Comparison of ENCODE assay signal across 19 cellular contexts in the genomic region with DNA sequence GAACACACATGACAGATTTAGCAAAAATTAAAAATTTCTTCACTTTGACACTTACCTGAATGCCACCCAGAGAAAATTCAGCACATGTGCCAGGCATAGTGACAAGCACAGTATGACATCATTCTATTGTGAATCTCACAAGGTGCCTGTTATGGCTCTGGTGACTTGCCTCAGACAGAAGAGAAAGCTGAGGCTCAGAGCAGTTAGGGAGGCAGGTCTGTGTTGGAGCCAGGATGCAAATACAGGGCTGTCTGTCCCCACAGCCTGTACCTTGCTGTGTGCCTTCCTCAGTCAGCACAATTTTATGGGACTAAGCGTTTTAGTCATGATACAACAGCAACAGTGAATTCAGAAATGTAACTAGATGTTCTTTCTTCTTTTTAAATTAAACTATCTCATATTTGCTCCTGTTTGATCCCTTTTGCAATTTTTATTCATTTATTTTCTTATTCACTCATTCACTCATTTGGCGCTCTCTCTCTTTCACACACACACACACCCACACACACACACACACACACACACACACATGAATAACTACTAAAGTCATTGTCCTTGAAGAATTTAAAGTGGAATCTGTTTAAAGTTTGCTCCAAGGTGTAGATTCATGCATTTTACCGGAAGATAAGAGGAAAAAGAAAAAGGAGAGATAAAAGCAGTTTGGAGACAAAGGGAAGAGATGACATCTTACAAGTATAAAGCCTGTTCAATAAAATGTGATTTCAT. TPM values are rescaled to one million over a fixed set of nuclear protein-coding genes. Genes with fewer than 3 reads are reported as not detected.
"Had no signal": no experiment of that assay in that cellular context is flagged by ENCODE, and none has a peak within 500 bp of the region (broad histone marks: within the 10 kb centered on the region; RNA-seq: fewer than 3 reads in every experiment).

No MANE protein-coding gene starts in this region.

- H3K9me3 ChIP-seq: ovary, tibial artery, vagina had no signal

- H3K4me3 ChIP-seq: dorsolateral prefrontal cortex, esophagus muscularis mucosa, ovary, tibial artery, vagina had no signal

- H3K27me3 Mint-ChIP-seq: activated T-helper 17 cell treated with anti-CD3 and anti-CD28 coated beads, Interleukin-2, amount 50 U/mL, for 72 hours had no signal

- H3K36me3 ChIP-seq: esophagus muscularis mucosa, ovary, tibial artery, vagina had no signal

- DNase-seq: activated CD4-positive, alpha-beta T cell treated with anti-CD3 and anti-CD28 coated beads, Interleukin-2, amount 50 U/mL, for 1 hour; activated naive CD4-positive, alpha-beta T cell treated with anti-CD3 and anti-CD28 coated beads for 36 hours; dorsolateral prefrontal cortex; ovary; stimulated activated CD4-positive, alpha-beta T cell treated with anti-CD3 and anti-CD28 coated beads, Interleukin-4, amount 100 ng/mL, for 1 hour; stimulated activated naive CD4-positive, alpha-beta T cell; T-helper 9 cell; tibial artery had no signal

- H3K4me1 Mint-ChIP-seq: activated T-helper 17 cell treated with anti-CD3 and anti-CD28 coated beads, Interleukin-2, amount 50 U/mL, for 72 hours had no signal

- H3K27ac Mint-ChIP-seq: activated naive CD4-positive, alpha-beta T cell treated with anti-CD3 and anti-CD28 coated beads for 36 hours; activated T-helper 17 cell treated with anti-CD3 and anti-CD28 coated beads, Interleukin-2, amount 50 U/mL, for 72 hours had no signal

- H3K9me3 Mint-ChIP-seq: activated T-helper 17 cell treated with anti-CD3 and anti-CD28 coated beads, Interleukin-2, amount 50 U/mL, for 72 hours had no signal

- H3K27me3 ChIP-seq: esophagus muscularis mucosa, ovary, tibial artery, vagina had no signal

- H3K4me3 Mint-ChIP-seq: activated naive CD4-positive, alpha-beta T cell treated with anti-CD3 and anti-CD28 coated beads for 36 hours; activated T-helper 17 cell treated with anti-CD3 and anti-CD28 coated beads, Interleukin-2, amount 50 U/mL, for 72 hours; neural crest cell had no signal

- H3K27ac ChIP-seq: dorsolateral prefrontal cortex, esophagus muscularis mucosa, ovary, tibial artery, vagina had no signal

- ATAC-seq: activated CD4-positive, CD25-positive, alpha-beta regulatory T cell treated with anti-CD3 and anti-CD28 coated beads, Interleukin-2, amount 50 U/mL, for 24 hours; activated T-helper 17 cell treated with anti-CD3 and anti-CD28 coated beads, Interleukin-2, amount 50 U/mL, for 72 hours had no signal

RNA-seq across cellular contexts. Expression of a gene that starts 37.9 kb away (rescaled TPM):
- total RNA-seq: activated naive CD4-positive, alpha-beta T cell treated with anti-CD3 and anti-CD28 coated beads for 36 hours; activated T-helper 17 cell treated with anti-CD3 and anti-CD28 coated beads, Interleukin-2, amount 50 U/mL, for 72 hours; dorsolateral prefrontal cortex; esophagus muscularis mucosa; glomerular endothelial cell; kidney epithelial cell; liver; mesenteric fat pad; neural crest cell; ovary; subcutaneous adipose tissue; vagina had no signal
- polyA plus RNA-seq: adipose tissue, liver, ovary had no signal
